ENCODE assay signal across 22 cellular contexts in the genomic region with DNA sequence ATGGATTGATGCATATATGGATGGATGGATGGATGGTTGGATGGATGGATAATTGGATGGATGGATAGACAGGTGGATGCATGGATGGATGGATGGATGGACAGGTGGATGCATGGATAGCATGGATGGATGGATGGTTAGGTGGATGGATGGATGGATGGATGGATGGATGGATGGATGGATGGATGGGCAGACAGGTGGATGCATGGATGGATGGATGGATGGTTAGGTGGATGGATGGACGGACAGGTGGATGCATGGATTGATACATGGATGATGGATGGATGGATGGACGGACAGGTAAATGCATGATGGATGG. TPM values are rescaled to one million over a fixed set of nuclear protein-coding genes. Genes with fewer than 3 reads are reported as not detected.
A peak's percentile ranks its signal among the peaks of the same experiment; 100 is the strongest.
DNase-seq lines count a peak whose midpoint lies in the region; ATAC-seq, FAIRE-seq and TF ChIP-seq lines count a peak whose summit lies in the region.
"Had no signal": no experiment of that assay in that cellular context is flagged by ENCODE, and none has a peak within 500 bp of the region (broad histone marks: within the 10 kb centered on the region; RNA-seq: fewer than 3 reads in every experiment).

No MANE protein-coding gene starts in this region.

- H3K79me1 ChIP-seq in neuronal stem cell (ENCODE audit: low read depth, low read length) = no peaks in the 10 kb centered on the region

- DNase-seq in GM12892 (ENCODE audit: insufficient read length) = no peak
- no peak for DNase-seq in HTR-8/SVneo (ENCODE audit: insufficient read length, low spot score)
- no peak for DNase-seq in neuronal stem cell (ENCODE audit: low spot score)
- no peak for DNase-seq in NCI-H2227 treated with DMSO at 0.1 percent for 48 hours (lab: John Stamatoyannopoulos, UW)
- DNase-seq: Caco-2; CD4-positive, CD25-positive, alpha-beta regulatory T cell; CD8-positive, alpha-beta T cell; DMS153; DND-41; GM23248; H7; HFFc6 had no signal

- peak overlapping the region; percentile 39 for H3K14ac ChIP-seq in neuronal stem cell (ENCODE audit: low read length)

- H2BK12ac ChIP-seq in neuronal stem cell (ENCODE audit: low read length) = no peak overlapping the region

- H3K23ac ChIP-seq in neuronal stem cell (ENCODE audit: low read depth, low read length, poor library complexity) = no peak overlapping the region

- no peak overlapping the region for H3K4me2 ChIP-seq in neuronal stem cell (ENCODE audit: insufficient read depth, low read length, poor library complexity, severe bottlenecking)
- H3K4me2 ChIP-seq: BLaER1 had no signal

- no peak overlapping the region for H2AK5ac ChIP-seq in neuronal stem cell (ENCODE audit: low read depth, low read length)

- H3K27me3 ChIP-seq in neuronal stem cell (ENCODE audit: control insufficient read depth in 3 of 3, insufficient read depth in 3 of 3, low read depth in 1 of 3, low read length in 3 of 3) = peaks cover 0 to 4% (median 0%) of the 10 kb centered on the region in 3 experiments
- H3K27me3 ChIP-seq: BLaER1 had no signal

- H2AFZ ChIP-seq in neuronal stem cell (ENCODE audit: low read length) = no peak overlapping the region
- H2AFZ ChIP-seq: GM23248 had no signal

- no peak overlapping the region for H2BK5ac ChIP-seq in neuronal stem cell (ENCODE audit: low read length)

- TF ChIP-seq POLR2A in GM12892 (IDR thresholded peaks at IDR 0.05; ENCODE audit: low read depth, low read length) = no peak

- H3K9ac ChIP-seq in neuronal stem cell (ENCODE audit: low read depth, low read length, poor library complexity) = no peak overlapping the region
- H3K9ac ChIP-seq: BLaER1, GM23248 had no signal

- ATAC-seq in HG02571 (IDR thresholded peaks at IDR 0.05; ENCODE audit: unreplicated experiment) (no peak), GM21423 (IDR thresholded peaks at IDR 0.05; ENCODE audit: unreplicated experiment) (no peak)
- ATAC-seq: CD8-positive, alpha-beta T cell; HCT116 had no signal

- H3K4me1 ChIP-seq in neuronal stem cell (ENCODE audit: control insufficient read depth in 2 of 2, insufficient read depth in 1 of 2, low read depth in 1 of 2, low read length in 2 of 2) = peaks cover 12 to 18% of the 10 kb centered on the region in 2 donors
- H3K4me1 ChIP-seq: Caco-2 had no signal

- no peak overlapping the region for H4K91ac ChIP-seq in neuronal stem cell (ENCODE audit: low read depth, low read length, poor library complexity)

- H4K8ac ChIP-seq in neuronal stem cell (ENCODE audit: low read depth, low read length) = no peak overlapping the region

- peak overlapping the region in 1 of 2 donors; percentile 15 for H3K4me3 ChIP-seq in neuronal stem cell (ENCODE audit: low read length in 2 of 2)
- H3K4me3 ChIP-seq: BLaER1, GM23248 had no signal

- H2BK120ac ChIP-seq in neuronal stem cell (ENCODE audit: low read depth, low read length) = no peak overlapping the region

- no peak overlapping the region for H3K4ac ChIP-seq in neuronal stem cell (ENCODE audit: low read length)

- H3K18ac ChIP-seq in neuronal stem cell (ENCODE audit: low read length) = no peak overlapping the region

- FAIRE-seq in GM12892 (lab: Jason Lieb, UNC) (peak; percentile 78), HTR-8/SVneo (lab: Jason Lieb, UNC) (peak; percentile 65)
- FAIRE-seq: A204.1, G401.6, GM18507, H1 had no signal

- peaks cover 0 to 4% of the 10 kb centered on the region in 2 donors for H3K36me3 ChIP-seq in neuronal stem cell (replicated peaks in 1 of 2; ENCODE audit: control insufficient read depth in 2 of 2, insufficient read depth in 2 of 2, low read length in 2 of 2)

- H3K9me3 ChIP-seq in neuronal stem cell (replicated peaks in 1 of 2; ENCODE audit: control insufficient read depth in 2 of 2, insufficient read depth in 1 of 2, low read depth in 1 of 2, low read length in 2 of 2) = peaks cover 0 to 7% of the 10 kb centered on the region in 2 donors
- H3K9me3 ChIP-seq: BLaER1, Caco-2 had no signal

- no CpG with 5 or more reads among the region's 2 CpGs for WGBS in neuronal stem cell (ENCODE audit: extremely low coverage in 2 of 2, insufficient read length in 2 of 2, insufficient replicate concordance in 1 of 2), 2 donors

- H2BK15ac ChIP-seq in neuronal stem cell (ENCODE audit: low read length) = no peak overlapping the region

- H3K27ac ChIP-seq in neuronal stem cell (replicated peaks; ENCODE audit: low read length) = no peak overlapping the region
- H3K27ac ChIP-seq: 22Rv1, BLaER1, C4-2B, GM23248 had no signal

RNA-seq across cellular contexts. Expression of gene MACROD1, which starts 52.5 kb away (rescaled TPM):
- polyA plus RNA-seq in GM12892 (2012; ENCODE audit: missing spikeins) = 4.2 TPM
- 20.5 TPM for polyA plus RNA-seq in neuronal stem cell (2013, experiment 1 of 2)
- 20.6 TPM for polyA plus RNA-seq in neuronal stem cell (2013, experiment 2 of 2)
